8 cellular contexts compared by ENCODE assay signal in the genomic region with DNA sequence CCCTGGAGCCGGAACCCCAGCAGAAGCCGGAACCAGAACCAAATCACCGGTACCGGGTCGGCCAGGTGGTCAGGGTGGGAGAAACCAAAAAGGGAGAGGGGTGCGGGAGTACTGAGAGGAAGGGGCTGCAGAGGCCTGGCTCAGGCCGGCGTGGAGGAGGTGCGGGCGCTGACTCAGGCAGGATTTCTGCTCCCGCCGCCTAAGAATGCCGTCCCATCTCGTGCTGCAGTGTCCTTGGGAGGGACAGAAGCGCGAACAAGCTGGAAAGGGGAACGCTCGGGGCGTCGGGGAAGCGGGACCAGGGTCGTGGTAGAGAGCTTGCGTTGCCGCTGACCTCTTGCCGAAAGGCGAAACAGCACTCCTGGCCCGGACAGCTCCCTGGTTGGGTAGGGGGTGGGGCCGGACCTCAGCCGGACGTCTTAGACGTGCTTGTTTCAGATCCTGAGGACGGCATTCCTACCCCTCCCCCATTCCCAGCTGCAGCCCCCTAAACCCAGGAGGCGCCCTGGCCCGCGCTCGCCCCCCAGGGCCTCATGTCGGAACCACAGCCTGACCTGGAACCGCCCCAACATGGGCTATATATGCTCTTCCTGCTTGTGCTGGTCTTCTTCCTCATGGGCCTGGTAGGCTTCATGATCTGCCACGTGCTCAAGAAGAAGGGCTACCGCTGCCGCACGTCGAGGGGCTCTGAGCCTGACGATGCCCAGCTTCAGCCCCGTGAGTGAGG. TPM values are rescaled to one million over a fixed set of nuclear protein-coding genes. Genes with fewer than 3 reads are reported as not detected.
DNase-seq lines count a peak whose midpoint lies in the region; ATAC-seq and TF ChIP-seq lines count a peak whose summit lies in the region.

No MANE protein-coding gene starts in this region.

- POLR2A ChIA-PET in SK-N-SH (lab: Yijun Ruan, JAX) = interaction anchor here (1.0 to 2.9 kb wide), 5 partner anchors 10 to 339 kb away, joined by 3 to 18 read pairs (median 10); a partner anchor contains a TSS

- no peak; the same call in 1 of the 2 replicates for TF ChIP-seq CTCF in SK-N-SH (IDR thresholded peaks at IDR 0.05)
- peak in 7 of 12 donors; percentile 7 to 39 (median 33) for TF ChIP-seq CTCF in heart left ventricle (IDR thresholded peaks at IDR 0.05)
- TF ChIP-seq CTCF in progenitor cell of endocrine pancreas (IDR thresholded peaks at IDR 0.05; ENCODE audit: unreplicated experiment) = peak; percentile 43

- H3K4me3 Mint-ChIP-seq in progenitor cell of endocrine pancreas (ENCODE audit: low read depth) = peak overlapping the region; percentile 84

- CTCF ChIA-PET in SK-N-SH (lab: Yijun Ruan, JAX) = interaction anchor here (0.6 to 19.7 kb wide), 15 partner anchors 9 to 331 kb away, joined by 3 to 207 read pairs (median 4); a partner anchor contains a TSS

- H3F3A ChIP-seq in SK-N-SH (replicated peaks; ENCODE audit: insufficient read depth) = peaks cover 11% of the 10 kb centered on the region

- H3K36me3 ChIP-seq in SK-N-SH (replicated peaks in 1 of 2; ENCODE audit: control insufficient read depth in 1 of 2, insufficient read depth in 2 of 2, low read length in 1 of 2) (peaks cover 15 to 26% of the 10 kb centered on the region in 2 experiments), heart left ventricle (peaks cover 0 to 20% (median 7%) of the 10 kb centered on the region in 9 donors)

- peak overlapping the region; percentile 99 for H3K4me2 ChIP-seq in SK-N-SH

- peaks cover 38% of the 10 kb centered on the region for H3K79me2 ChIP-seq in SK-N-SH (ENCODE audit: insufficient read depth)

- H3K27ac ChIP-seq in SK-N-SH (ENCODE audit: low read depth in 2 of 2, low read length in 1 of 2) (peak overlapping the region; percentile 66 to 77; a peak in 2 of 4 replicates), heart left ventricle (peak overlapping the region in 1 of 12 donors; percentile 81)

- intact Hi-C loops in heart left ventricle (cut with DNase I) = no loop called here

- H4K20me1 ChIP-seq in SK-N-SH (ENCODE audit: insufficient read depth) = peaks cover 15% of the 10 kb centered on the region

- DNase-seq in NCI-H1092 treated with DMSO at 0.1 percent for 48 hours (lab: John Stamatoyannopoulos, UW) (peak; percentile 10), NCI-H1092 (lab: John Stamatoyannopoulos, UW) (no peak), SK-N-SH (peak; percentile 81), heart left ventricle (peak; percentile 58 to 82 (median 66)), progenitor cell of endocrine pancreas (ENCODE audit: low spot score, unreplicated experiment) (peak; percentile 62), NCI-H1436 treated with DMSO at 0.1 percent for 48 hours (lab: John Stamatoyannopoulos, UW) (no peak)
- peak in 1 of 2 donors; percentile 58 for DNase-seq in activated naive CD4-positive, alpha-beta T cell treated with anti-CD3 and anti-CD28 coated beads, Interleukin-2, amount 50 U/mL, for 72 hours (ENCODE audit: low spot score in 2 of 2)

- H3K4me3 ChIP-seq in SK-N-SH (ENCODE audit: low read depth in 2 of 2, low read length in 1 of 2) (peak overlapping the region; percentile 93 to 99), heart left ventricle (peak overlapping the region; percentile 45 to 97 (median 78))

- peak overlapping the region; percentile 92 for H2AFZ ChIP-seq in SK-N-SH (ENCODE audit: low read depth)

- no peaks in the 10 kb centered on the region for H3K27me3 ChIP-seq in SK-N-SH (ENCODE audit: insufficient read depth)
- no peaks in the 10 kb centered on the region for H3K27me3 ChIP-seq in heart left ventricle

- H3K9me3 Mint-ChIP-seq in activated naive CD4-positive, alpha-beta T cell treated with anti-CD3 and anti-CD28 coated beads, Interleukin-2, amount 50 U/mL, for 72 hours = no peaks in the 10 kb centered on the region
- H3K9me3 Mint-ChIP-seq in progenitor cell of endocrine pancreas (ENCODE audit: low read depth) = no peaks in the 10 kb centered on the region

- peaks cover 6% of the 10 kb centered on the region for H3K27me3 Mint-ChIP-seq in progenitor cell of endocrine pancreas

- H3K9ac ChIP-seq in SK-N-SH = peak overlapping the region; percentile 83; the same call in 1 of the 2 replicates

- no peak; the same call in 1 of the 2 replicates for TF ChIP-seq RAD21 in SK-N-SH (IDR thresholded peaks at IDR 0.05; ENCODE audit: low read length)

- H3K4me1 ChIP-seq in SK-N-SH (ENCODE audit: control insufficient read depth in 1 of 2, insufficient read depth in 2 of 2, low read depth in 1 of 2, low read length in 1 of 2) (peaks cover 5 to 28% of the 10 kb centered on the region in 2 experiments; a peak in 3 of 4 replicates), heart left ventricle (peaks cover 3 to 44% (median 24%) of the 10 kb centered on the region in 12 donors)

- peaks cover 12% of the 10 kb centered on the region for H3K4me1 Mint-ChIP-seq in progenitor cell of endocrine pancreas (ENCODE audit: low read depth)

- 19% methylated on average over 29 of the region's 45 CpGs for WGBS in SK-N-SH (ENCODE audit: low lambda C conversion rate)
- WGBS in heart left ventricle, 4 donors = 5 to 12% (median 5%) methylated on average over 20 to 45 of the region's 45 CpGs

- peak; percentile 28 for ATAC-seq in HG03460 (IDR thresholded peaks at IDR 0.05; ENCODE audit: unreplicated experiment)
- peak; percentile 19 to 34 for ATAC-seq in activated naive CD4-positive, alpha-beta T cell treated with anti-CD3 and anti-CD28 coated beads, Interleukin-2, amount 50 U/mL, for 72 hours
- ATAC-seq in heart left ventricle = peak in 3 of 4 donors; percentile 23 to 53 (median 42)

- TF ChIP-seq POLR2A in heart left ventricle (IDR thresholded peaks at IDR 0.05) = no peak

- peaks cover 16 to 19% of the 10 kb centered on the region in 2 donors for H3K36me3 Mint-ChIP-seq in activated naive CD4-positive, alpha-beta T cell treated with anti-CD3 and anti-CD28 coated beads, Interleukin-2, amount 50 U/mL, for 72 hours
- peaks cover 3% of the 10 kb centered on the region for H3K36me3 Mint-ChIP-seq in progenitor cell of endocrine pancreas (ENCODE audit: insufficient read depth)

- no peak for TF ChIP-seq EP300 in SK-N-SH (IDR thresholded peaks at IDR 0.05; ENCODE audit: borderline replicate concordance in 1 of 2, low read depth in 1 of 2, low read length in 1 of 2)

- no peaks in the 10 kb centered on the region for H3K9me2 ChIP-seq in SK-N-SH

- H3K27ac Mint-ChIP-seq in activated naive CD4-positive, alpha-beta T cell treated with anti-CD3 and anti-CD28 coated beads, Interleukin-2, amount 50 U/mL, for 72 hours = peak overlapping the region; percentile 80 to 93
- H3K27ac Mint-ChIP-seq in progenitor cell of endocrine pancreas = no peak overlapping the region

- no peaks in the 10 kb centered on the region for H3K9me3 ChIP-seq in SK-N-SH
- H3K9me3 ChIP-seq in heart left ventricle = no peaks in the 10 kb centered on the region

TF ChIP-seq in SK-N-SH, 30 proteins besides CTCF, POLR2A, EP300 and RAD21 (continues in another document):
- TF ChIP-seq GATA2 (CRISPR knock-in tag; IDR thresholded peaks at IDR 0.05) = no peak
- no peak for TF ChIP-seq CHD2 (IDR thresholded peaks at IDR 0.05; ENCODE audit: low read length, partially characterized antibody)

RNA-seq across cellular contexts. Expression of a gene that starts 1.1 kb away (rescaled TPM):
- polyA plus RNA-seq in SK-N-SH (2012; rRNA removed) (15.6 and 16.1 TPM in 2 replicates), heart left ventricle (1 to 10 TPM in 1 of 2 donors, under 1 TPM in 1; 0.88 to 2.7 TPM)
- polyA plus RNA-seq in SK-N-SH (2012; cell fraction: cytosol; rRNA removed) = 8.0 and 12.2 TPM in 2 replicates
- 46.7 and 59.2 TPM in 2 replicates for polyA plus RNA-seq in SK-N-SH (2012; cell fraction: nucleus; rRNA removed)
- 10 to 100 TPM; 22.2 to 34.2 TPM for total RNA-seq in activated naive CD4-positive, alpha-beta T cell treated with anti-CD3 and anti-CD28 coated beads, Interleukin-2, amount 50 U/mL, for 72 hours
- total RNA-seq in heart left ventricle (1 to 10 TPM in 3 of 9 donors, under 1 TPM in 6; 0.25 to 2.5 (median 0.65) TPM), progenitor cell of endocrine pancreas (5.2 and 6.7 TPM in 2 replicates)

RNA-seq across cellular contexts. Expression of a gene that starts 1.2 kb away (rescaled TPM):
- polyA plus RNA-seq in SK-N-SH (2012; rRNA removed) = 104 and 115 TPM in 2 replicates
- polyA plus RNA-seq in SK-N-SH (2012; cell fraction: cytosol; rRNA removed) = 74.7 and 86.2 TPM in 2 replicates
- polyA plus RNA-seq in SK-N-SH (2012; cell fraction: nucleus; rRNA removed) = 171 and 231 TPM in 2 replicates
- 100 to 1,000 TPM in 1 of 2 donors, 10 to 100 TPM in 1; 70.7 to 110 TPM for total RNA-seq in activated naive CD4-positive, alpha-beta T cell treated with anti-CD3 and anti-CD28 coated beads, Interleukin-2, amount 50 U/mL, for 72 hours
- total RNA-seq in heart left ventricle = 10 to 100 TPM; 24.5 to 39.0 (median 32.2) TPM
- 10 to 100 TPM; 33.3 TPM for polyA plus RNA-seq in heart left ventricle
- 101 and 103 TPM in 2 replicates for total RNA-seq in progenitor cell of endocrine pancreas

RNA-seq across cellular contexts. Expression of a gene that starts 13.4 kb away (rescaled TPM):
- polyA plus RNA-seq in SK-N-SH (2012; rRNA removed) (49.2 and 58.3 TPM in 2 replicates), heart left ventricle (1 to 10 TPM; 2.5 to 2.9 TPM)
- polyA plus RNA-seq in SK-N-SH (2012; cell fraction: cytosol; rRNA removed) = 8.9 and 12.7 TPM in 2 replicates
- polyA plus RNA-seq in SK-N-SH (2012; cell fraction: nucleus; rRNA removed) = 382 and 466 TPM in 2 replicates
- total RNA-seq in activated naive CD4-positive, alpha-beta T cell treated with anti-CD3 and anti-CD28 coated beads, Interleukin-2, amount 50 U/mL, for 72 hours = 10 to 100 TPM; 44.9 to 62.9 TPM
- total RNA-seq in heart left ventricle (1 to 10 TPM; 1.2 to 8.8 (median 2.3) TPM), progenitor cell of endocrine pancreas (27.7 and 30.7 TPM in 2 replicates)

RNA-seq across cellular contexts. Expression of a gene that starts 19.1 kb away (rescaled TPM):
- polyA plus RNA-seq in SK-N-SH (2012; rRNA removed) = 28.2 and 30.4 TPM in 2 replicates
- polyA plus RNA-seq in SK-N-SH (2012; cell fraction: cytosol; rRNA removed) = 20.6 and 29.6 TPM in 2 replicates
- polyA plus RNA-seq in SK-N-SH (2012; cell fraction: nucleus; rRNA removed) = 75.5 and 79.2 TPM in 2 replicates
- 100 to 1,000 TPM; 184 to 216 TPM for total RNA-seq in activated naive CD4-positive, alpha-beta T cell treated with anti-CD3 and anti-CD28 coated beads, Interleukin-2, amount 50 U/mL, for 72 hours
- total RNA-seq in heart left ventricle = 100 to 1,000 TPM in 1 of 9 donors, 10 to 100 TPM in 8; 38.8 to 137 (median 61.5) TPM
- polyA plus RNA-seq in heart left ventricle = 10 to 100 TPM; 29.9 to 79.6 TPM
- 63.5 and 74.3 TPM in 2 replicates for total RNA-seq in progenitor cell of endocrine pancreas

RNA-seq across cellular contexts. Expression of a gene that starts 44.2 kb away (rescaled TPM):
- polyA plus RNA-seq in SK-N-SH (2012; rRNA removed) (5.5 and 6.5 TPM in 2 replicates), heart left ventricle (10 to 100 TPM; 13.0 to 15.8 TPM)
- 2.8 and 4.6 TPM in 2 replicates for polyA plus RNA-seq in SK-N-SH (2012; cell fraction: cytosol; rRNA removed)
- 31.5 and 41.8 TPM in 2 replicates for polyA plus RNA-seq in SK-N-SH (2012; cell fraction: nucleus; rRNA removed)
- total RNA-seq in activated naive CD4-positive, alpha-beta T cell treated with anti-CD3 and anti-CD28 coated beads, Interleukin-2, amount 50 U/mL, for 72 hours = 1 to 10 TPM; 2.7 to 8.3 TPM
- total RNA-seq in heart left ventricle (10 to 100 TPM in 6 of 9 donors, 1 to 10 TPM in 3; 8.9 to 20.5 (median 13.8) TPM), progenitor cell of endocrine pancreas (6.2 and 6.4 TPM in 2 replicates)

Comparison
In these comparisons a context has a peak if more than half of its experiments do, and no peak if none do; other contexts are left out.
1. DNase-seq: peak in NCI-H1092 treated with DMSO at 0.1 percent for 48 hours (single experiment), SK-N-SH (single experiment), heart left ventricle (5 of 5) and progenitor cell of endocrine pancreas (single experiment); none in NCI-H1092 (single experiment) and NCI-H1436 treated with DMSO at 0.1 percent for 48 hours (single experiment).
2. Peak in every context shown above with its lines, with median percentiles within 50 percentile points of each other: ATAC-seq.